ENCODE assay signal across 1 cellular context in genomic region chr7:55953707-55954475, GRCh38.
A peak's percentile ranks its signal among the peaks of the same experiment; 100 is the strongest.
TF ChIP-seq lines count a peak whose summit lies in the region.

No MANE protein-coding gene starts in this region.

TF ChIP-seq in liver, 16 proteins besides CTCF, POLR2A, EP300 and RAD21 (continued from another document):
- TF ChIP-seq REST (IDR thresholded peaks at IDR 0.05) (no peak), YY1 (IDR thresholded peaks at IDR 0.05) (peak; percentile 23), JUND (IDR thresholded peaks at IDR 0.05) (no peak)
- TF ChIP-seq, protein P1, sequence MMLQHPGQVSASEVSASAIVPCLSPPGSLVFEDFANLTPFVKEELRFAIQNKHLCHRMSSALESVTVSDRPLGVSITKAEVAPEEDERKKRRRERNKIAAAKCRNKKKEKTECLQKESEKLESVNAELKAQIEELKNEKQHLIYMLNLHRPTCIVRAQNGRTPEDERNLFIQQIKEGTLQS (IDR thresholded peaks at IDR 0.05): no peak
